ENCODE assay signal across 8 cellular contexts in the genomic region with DNA sequence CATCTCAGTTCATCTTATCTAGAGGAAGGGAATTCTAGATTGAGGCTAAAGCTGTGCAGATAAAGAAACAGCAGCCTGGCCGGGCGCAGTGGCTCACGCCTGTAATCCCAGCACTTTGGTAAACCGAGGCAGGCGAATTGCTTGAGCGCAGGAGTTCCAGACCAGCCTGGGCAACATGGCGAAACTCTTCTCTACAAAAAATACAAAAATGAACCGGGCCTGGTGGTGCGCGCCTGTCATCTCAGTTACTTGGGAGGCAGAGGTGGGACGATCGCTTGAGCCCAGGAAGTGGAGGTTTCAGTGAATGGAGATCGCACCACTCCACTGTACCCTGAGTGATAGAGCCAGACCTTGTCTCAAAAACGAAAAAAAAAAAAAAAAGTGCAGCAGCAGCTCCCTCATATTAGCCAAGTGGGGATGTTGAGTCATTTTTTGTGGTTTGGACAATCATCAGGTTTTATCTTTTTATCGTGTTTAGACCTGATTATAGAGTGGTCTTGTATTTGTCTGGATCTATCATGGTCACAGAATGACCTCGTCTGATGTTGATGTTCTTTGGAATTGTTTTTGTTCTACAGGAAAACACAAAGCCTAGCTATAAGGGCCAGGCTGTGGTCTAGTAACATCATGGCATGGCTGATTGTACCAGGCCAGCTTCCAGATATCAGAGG. TPM values are rescaled to one million over a fixed set of nuclear protein-coding genes. Genes with fewer than 3 reads are reported as not detected.
A peak's percentile ranks its signal among the peaks of the same experiment; 100 is the strongest.
DNase-seq lines count a peak whose midpoint lies in the region; ATAC-seq and TF ChIP-seq lines count a peak whose summit lies in the region.

No MANE protein-coding gene starts in this region.

- H3K4me1 ChIP-seq in cardiac muscle cell (ENCODE audit: low read depth): peaks cover 25% of the 10 kb centered on the region

- intact Hi-C loops in Right ventricle myocardium inferior (cut with DNase I): loop anchor here (2.0 to 5.0 kb wide), 2 partner anchors 44 to 95 kb away; no protein-coding TSS in a partner anchor

- DNase-seq in cardiac muscle cell (ENCODE audit: low read depth in 1 of 2, low spot score in 1 of 2) (peak in 1 of 2 donors; percentile 88), Right ventricle myocardium inferior (ENCODE audit: missing footprints) (no peak), kidney epithelial cell (ENCODE audit: low read depth) (no peak), type B pancreatic cell (ENCODE audit: extremely low spot score, unreplicated experiment) (no peak), NCI-H82 treated with DMSO at 0.1 percent for 48 hours (lab: John Stamatoyannopoulos, UW; ENCODE audit: unreplicated experiment) (no peak), LoVo (ENCODE audit: low spot score) (no peak), NCI-H774 (lab: John Stamatoyannopoulos, UW) (no peak)
- no peak for DNase-seq in activated naive CD8-positive, alpha-beta T cell treated with anti-CD3 and anti-CD28 coated beads for 36 hours

- no peaks in the 10 kb centered on the region for H3K9me3 ChIP-seq in cardiac muscle cell (ENCODE audit: low read depth)

- no peaks in the 10 kb centered on the region for H3K27me3 Mint-ChIP-seq in activated naive CD8-positive, alpha-beta T cell treated with anti-CD3 and anti-CD28 coated beads for 36 hours
- no peaks in the 10 kb centered on the region for H3K27me3 Mint-ChIP-seq in type B pancreatic cell

- peak overlapping the region; percentile 90 for H3K4me3 ChIP-seq in cardiac muscle cell
- peak overlapping the region; percentile 65 for H3K4me3 ChIP-seq in kidney epithelial cell (ENCODE audit: low read depth, low read length)

- H3K27ac ChIP-seq in cardiac muscle cell: peak overlapping the region; percentile 96

- H3K9me3 Mint-ChIP-seq in activated naive CD8-positive, alpha-beta T cell treated with anti-CD3 and anti-CD28 coated beads for 36 hours: no peaks in the 10 kb centered on the region
- H3K9me3 Mint-ChIP-seq in type B pancreatic cell: no peaks in the 10 kb centered on the region

- H3K4me3 Mint-ChIP-seq in activated naive CD8-positive, alpha-beta T cell treated with anti-CD3 and anti-CD28 coated beads for 36 hours: peak overlapping the region; percentile 94
- H3K4me3 Mint-ChIP-seq in type B pancreatic cell: peak overlapping the region; percentile 99

- no peak for ATAC-seq in Right ventricle myocardium inferior

- H3K27me3 ChIP-seq in cardiac muscle cell (no peaks in the 10 kb centered on the region), kidney epithelial cell (ENCODE audit: control insufficient read depth, insufficient read depth, low read length) (no peaks in the 10 kb centered on the region)

- peaks cover 41% of the 10 kb centered on the region for H3K4me1 Mint-ChIP-seq in activated naive CD8-positive, alpha-beta T cell treated with anti-CD3 and anti-CD28 coated beads for 36 hours
- H3K4me1 Mint-ChIP-seq in type B pancreatic cell (ENCODE audit: unreplicated experiment): peaks cover 35% of the 10 kb centered on the region

- peak overlapping the region; percentile 97 for H3K27ac Mint-ChIP-seq in activated naive CD8-positive, alpha-beta T cell treated with anti-CD3 and anti-CD28 coated beads for 36 hours
- peak overlapping the region; percentile 98 for H3K27ac Mint-ChIP-seq in type B pancreatic cell

- peaks cover 26% of the 10 kb centered on the region for H3K36me3 Mint-ChIP-seq in activated naive CD8-positive, alpha-beta T cell treated with anti-CD3 and anti-CD28 coated beads for 36 hours
- no peaks in the 10 kb centered on the region for H3K36me3 Mint-ChIP-seq in type B pancreatic cell

- no peak for TF ChIP-seq CTCF in cardiac muscle cell (IDR thresholded peaks at IDR 0.05; ENCODE audit: low read depth, low read length)
- TF ChIP-seq CTCF in kidney epithelial cell (IDR thresholded peaks at IDR 0.05; ENCODE audit: insufficient read depth, low read length, poor library complexity, severe bottlenecking): no peak
- TF ChIP-seq CTCF in type B pancreatic cell (conservative IDR thresholded peaks at IDR 0.05): no peak

- H3K36me3 ChIP-seq in cardiac muscle cell (no peaks in the 10 kb centered on the region), kidney epithelial cell (ENCODE audit: control insufficient read depth, insufficient read depth, low read length) (no peaks in the 10 kb centered on the region)

RNA-seq across cellular contexts. Expression of a gene that starts 1.5 kb away (rescaled TPM):
- total RNA-seq in cardiac muscle cell (78.9 and 98.0 TPM in 2 replicates), Right ventricle myocardium inferior (63.0 TPM), kidney epithelial cell (52.8 and 75.1 TPM in 2 replicates), type B pancreatic cell (ENCODE audit: low replicate concordance) (50.2 and 52.5 TPM in 2 replicates)
- polyA plus RNA-seq in cardiac muscle cell: 59.0 and 82.3 TPM in 2 replicates
- total RNA-seq in activated naive CD8-positive, alpha-beta T cell treated with anti-CD3 and anti-CD28 coated beads for 36 hours: 10 to 100 TPM; 55.1 to 60.8 TPM
